Comparison of ENCODE assay signal across 2 cellular contexts in genomic region chr20:39105551-39105950, GRCh38.
TF ChIP-seq lines count a peak whose summit lies in the region.

No MANE protein-coding gene starts in this region.

TF ChIP-seq in GM23338, 12 proteins besides CTCF, POLR2A, EP300 and RAD21 (continued from another document):
- TF ChIP-seq REST (IDR thresholded peaks at IDR 0.05; ENCODE audit: unreplicated experiment) = no peak
- no peak for TF ChIP-seq POLR2AphosphoS5 (IDR thresholded peaks at IDR 0.05; ENCODE audit: low read depth)
- TF ChIP-seq CREB1 (CRISPR knock-in tag; IDR thresholded peaks at IDR 0.05; ENCODE audit: low read depth) = no peak
- TF ChIP-seq, protein P1, sequence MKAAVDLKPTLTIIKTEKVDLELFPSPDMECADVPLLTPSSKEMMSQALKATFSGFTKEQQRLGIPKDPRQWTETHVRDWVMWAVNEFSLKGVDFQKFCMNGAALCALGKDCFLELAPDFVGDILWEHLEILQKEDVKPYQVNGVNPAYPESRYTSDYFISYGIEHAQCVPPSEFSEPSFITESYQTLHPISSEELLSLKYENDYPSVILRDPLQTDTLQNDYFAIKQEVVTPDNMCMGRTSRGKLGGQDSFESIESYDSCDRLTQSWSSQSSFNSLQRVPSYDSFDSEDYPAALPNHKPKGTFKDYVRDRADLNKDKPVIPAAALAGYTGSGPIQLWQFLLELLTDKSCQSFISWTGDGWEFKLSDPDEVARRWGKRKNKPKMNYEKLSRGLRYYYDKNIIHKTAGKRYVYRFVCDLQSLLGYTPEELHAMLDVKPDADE (IDR thresholded peaks at IDR 0.05) = no peak
- TF ChIP-seq EZH2phosphoT487 (IDR thresholded peaks at IDR 0.05; ENCODE audit: unreplicated experiment) = no peak
- TF ChIP-seq, protein P2, sequence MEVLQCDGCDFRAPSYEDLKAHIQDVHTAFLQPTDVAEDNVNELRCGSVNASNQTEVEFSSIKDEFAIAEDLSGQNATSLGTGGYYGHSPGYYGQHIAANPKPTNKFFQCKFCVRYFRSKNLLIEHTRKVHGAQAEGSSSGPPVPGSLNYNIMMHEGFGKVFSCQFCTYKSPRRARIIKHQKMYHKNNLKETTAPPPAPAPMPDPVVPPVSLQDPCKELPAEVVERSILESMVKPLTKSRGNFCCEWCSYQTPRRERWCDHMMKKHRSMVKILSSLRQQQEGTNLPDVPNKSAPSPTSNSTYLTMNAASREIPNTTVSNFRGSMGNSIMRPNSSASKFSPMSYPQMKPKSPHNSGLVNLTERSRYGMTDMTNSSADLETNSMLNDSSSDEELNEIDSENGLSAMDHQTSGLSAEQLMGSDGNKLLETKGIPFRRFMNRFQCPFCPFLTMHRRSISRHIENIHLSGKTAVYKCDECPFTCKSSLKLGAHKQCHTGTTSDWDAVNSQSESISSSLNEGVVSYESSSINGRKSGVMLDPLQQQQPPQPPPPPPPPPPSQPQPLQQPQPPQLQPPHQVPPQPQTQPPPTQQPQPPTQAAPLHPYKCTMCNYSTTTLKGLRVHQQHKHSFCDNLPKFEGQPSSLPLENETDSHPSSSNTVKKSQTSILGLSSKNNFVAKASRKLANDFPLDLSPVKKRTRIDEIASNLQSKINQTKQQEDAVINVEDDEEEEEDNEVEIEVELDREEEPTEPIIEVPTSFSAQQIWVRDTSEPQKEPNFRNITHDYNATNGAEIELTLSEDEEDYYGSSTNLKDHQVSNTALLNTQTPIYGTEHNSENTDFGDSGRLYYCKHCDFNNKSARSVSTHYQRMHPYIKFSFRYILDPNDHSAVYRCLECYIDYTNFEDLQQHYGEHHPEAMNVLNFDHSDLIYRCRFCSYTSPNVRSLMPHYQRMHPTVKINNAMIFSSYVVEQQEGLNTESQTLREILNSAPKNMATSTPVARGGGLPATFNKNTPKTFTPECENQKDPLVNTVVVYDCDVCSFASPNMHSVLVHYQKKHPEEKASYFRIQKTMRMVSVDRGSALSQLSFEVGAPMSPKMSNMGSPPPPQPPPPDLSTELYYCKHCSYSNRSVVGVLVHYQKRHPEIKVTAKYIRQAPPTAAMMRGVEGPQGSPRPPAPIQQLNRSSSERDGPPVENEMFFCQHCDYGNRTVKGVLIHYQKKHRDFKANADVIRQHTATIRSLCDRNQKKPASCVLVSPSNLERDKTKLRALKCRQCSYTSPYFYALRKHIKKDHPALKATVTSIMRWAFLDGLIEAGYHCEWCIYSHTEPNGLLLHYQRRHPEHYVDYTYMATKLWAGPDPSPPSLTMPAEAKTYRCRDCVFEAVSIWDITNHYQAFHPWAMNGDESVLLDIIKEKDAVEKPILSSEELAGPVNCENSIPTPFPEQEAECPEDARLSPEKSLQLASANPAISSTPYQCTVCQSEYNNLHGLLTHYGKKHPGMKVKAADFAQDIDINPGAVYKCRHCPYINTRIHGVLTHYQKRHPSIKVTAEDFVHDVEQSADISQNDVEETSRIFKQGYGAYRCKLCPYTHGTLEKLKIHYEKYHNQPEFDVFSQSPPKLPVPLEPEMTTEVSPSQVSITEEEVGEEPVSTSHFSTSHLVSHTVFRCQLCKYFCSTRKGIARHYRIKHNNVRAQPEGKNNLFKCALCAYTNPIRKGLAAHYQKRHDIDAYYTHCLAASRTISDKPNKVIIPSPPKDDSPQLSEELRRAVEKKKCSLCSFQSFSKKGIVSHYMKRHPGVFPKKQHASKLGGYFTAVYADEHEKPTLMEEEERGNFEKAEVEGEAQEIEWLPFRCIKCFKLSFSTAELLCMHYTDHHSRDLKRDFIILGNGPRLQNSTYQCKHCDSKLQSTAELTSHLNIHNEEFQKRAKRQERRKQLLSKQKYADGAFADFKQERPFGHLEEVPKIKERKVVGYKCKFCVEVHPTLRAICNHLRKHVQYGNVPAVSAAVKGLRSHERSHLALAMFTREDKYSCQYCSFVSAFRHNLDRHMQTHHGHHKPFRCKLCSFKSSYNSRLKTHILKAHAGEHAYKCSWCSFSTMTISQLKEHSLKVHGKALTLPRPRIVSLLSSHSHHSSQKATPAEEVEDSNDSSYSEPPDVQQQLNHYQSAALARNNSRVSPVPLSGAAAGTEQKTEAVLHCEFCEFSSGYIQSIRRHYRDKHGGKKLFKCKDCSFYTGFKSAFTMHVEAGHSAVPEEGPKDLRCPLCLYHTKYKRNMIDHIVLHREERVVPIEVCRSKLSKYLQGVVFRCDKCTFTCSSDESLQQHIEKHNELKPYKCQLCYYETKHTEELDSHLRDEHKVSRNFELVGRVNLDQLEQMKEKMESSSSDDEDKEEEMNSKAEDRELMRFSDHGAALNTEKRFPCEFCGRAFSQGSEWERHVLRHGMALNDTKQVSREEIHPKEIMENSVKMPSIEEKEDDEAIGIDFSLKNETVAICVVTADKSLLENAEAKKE (CRISPR knock-in tag; IDR thresholded peaks at IDR 0.05) = no peak
- no peak for TF ChIP-seq ZNF331 (CRISPR knock-in tag; IDR thresholded peaks at IDR 0.05; ENCODE audit: low read depth)
- TF ChIP-seq NANOG (IDR thresholded peaks at IDR 0.05; ENCODE audit: borderline replicate concordance) = no peak

TF ChIP-seq in HEK293T, 16 proteins besides CTCF, POLR2A, EP300 and RAD21 (continued from another document):
- TF ChIP-seq ELF4 (IDR thresholded peaks at IDR 0.05) = no peak
